ENCODE assay signal across 17 cellular contexts in genomic region chr10:9602930-9603459, GRCh38.
DNase-seq lines count a peak whose midpoint lies in the region; ATAC-seq, FAIRE-seq and TF ChIP-seq lines count a peak whose summit lies in the region.
"Had no signal": no experiment of that assay in that cellular context is flagged by ENCODE, and none has a peak within 500 bp of the region (broad histone marks: within the 10 kb centered on the region; RNA-seq: fewer than 3 reads in every experiment).

No MANE protein-coding gene starts in this region.

- SMC1A ChIA-PET in GM12878 (lab: Charles Lee; ENCODE audit: uncharacterized antibody, unreplicated experiment), result no interaction called here

- H2AFZ ChIP-seq in GM12878 (ENCODE audit: control insufficient read depth, low read depth, low read length) (peak overlapping the region; percentile 17; the same call in 1 of the 2 replicates), mesenchymal stem cell (ENCODE audit: low read depth, low read length) (no peak overlapping the region)

- no peak overlapping the region for H2BK120ac ChIP-seq in mesenchymal stem cell (ENCODE audit: low read depth, low read length)

- no peak overlapping the region for H3K4ac ChIP-seq in mesenchymal stem cell (ENCODE audit: low read depth in 1 of 2, low read length in 2 of 2)

- no peak overlapping the region for H2BK15ac ChIP-seq in mesenchymal stem cell (ENCODE audit: low read depth, poor library complexity, severe bottlenecking)

- H4K20me1 ChIP-seq in GM12878 (ENCODE audit: control insufficient read depth, insufficient read depth), result no peaks in the 10 kb centered on the region
- H4K20me1 ChIP-seq: BLaER1 had no signal

- intact Hi-C loops in GM12878 (cut with micrococcal nuclease; ENCODE audit: unreplicated experiment), result no loop called here

- H3K4me3 ChIP-seq in GM12878 (no peak overlapping the region), mesenchymal stem cell (ENCODE audit: insufficient read depth in 1 of 2, low read depth in 1 of 2, low read length in 2 of 2) (no peak overlapping the region)
- H3K4me3 ChIP-seq: BLaER1 had no signal

- H3K23ac ChIP-seq in mesenchymal stem cell (ENCODE audit: low read length in 2 of 2), result no peak overlapping the region

- ATAC-seq in GM12878 (no peak), GM18498 (IDR thresholded peaks at IDR 0.05; ENCODE audit: unreplicated experiment) (no peak)

- no peak for TF ChIP-seq CTCF in GM12878 (IDR thresholded peaks at IDR 0.05 in 2 of 3, conservative IDR thresholded peaks at IDR 0.05 in 1 of 3; ENCODE audit: control insufficient read depth in 2 of 3, extremely low read depth in 1 of 3, insufficient read depth in 1 of 3, low read depth in 3 of 3, low read length in 3 of 3)

- H4K8ac ChIP-seq in mesenchymal stem cell (ENCODE audit: low read length), result no peak overlapping the region

- TF ChIP-seq POLR2A in GM12878 (IDR thresholded peaks at IDR 0.05; ENCODE audit: low read depth, low read length), result no peak

- no peak overlapping the region for H3K14ac ChIP-seq in mesenchymal stem cell (ENCODE audit: low read length in 2 of 2)

- H3K4me1 ChIP-seq in GM12878 (ENCODE audit: control insufficient read depth, insufficient read depth, low read length) (no peaks in the 10 kb centered on the region), mesenchymal stem cell (ENCODE audit: control insufficient read depth, insufficient read depth, low read depth, low read length) (no peaks in the 10 kb centered on the region)
- H3K4me1 ChIP-seq: BLaER1 had no signal

- H3K79me1 ChIP-seq in mesenchymal stem cell (replicated peaks; ENCODE audit: low read length, poor library complexity, severe bottlenecking), result no peaks in the 10 kb centered on the region

- in situ Hi-C loops in GM12878 (cut with MboI), result loop anchor here (25.0 kb wide), 1 partner anchor 1659 kb away; no protein-coding TSS in a partner anchor

- H2BK5ac ChIP-seq in mesenchymal stem cell (ENCODE audit: low read depth, low read length, poor library complexity, severe bottlenecking), result no peak overlapping the region

- RAD21 ChIA-PET in GM12878 (lab: Charles Lee; ENCODE audit: unreplicated experiment), result no interaction called here

- H3K27ac ChIP-seq in GM12878 (ENCODE audit: control insufficient read depth, insufficient read depth) (no peak overlapping the region), mesenchymal stem cell (ENCODE audit: low read length, poor library complexity, severe bottlenecking) (no peak overlapping the region)
- H3K27ac ChIP-seq: 22Rv1, BLaER1 had no signal

- no peak overlapping the region for H3K4me2 ChIP-seq in GM12878 (ENCODE audit: control insufficient read depth, insufficient read depth)
- no peak overlapping the region for H3K4me2 ChIP-seq in mesenchymal stem cell (ENCODE audit: low read length, poor library complexity, severe bottlenecking)
- H3K4me2 ChIP-seq: BLaER1 had no signal

- POLR2A ChIA-PET in GM12878 (lab: Charles Lee), result no interaction called here

- H3K27me3 ChIP-seq in GM12878 (replicated peaks in 1 of 2; ENCODE audit: control insufficient read depth in 2 of 2, insufficient read depth in 2 of 2, low read length in 1 of 2) (no peaks in the 10 kb centered on the region), mesenchymal stem cell (ENCODE audit: control insufficient read depth in 1 of 2, insufficient read depth in 1 of 2, low read length in 2 of 2) (no peaks in the 10 kb centered on the region)
- H3K27me3 ChIP-seq: BLaER1 had no signal

- H3K36me3 ChIP-seq in GM12878 (ENCODE audit: control insufficient read depth in 2 of 2, insufficient read depth in 2 of 2, low read length in 1 of 2) (no peaks in the 10 kb centered on the region), mesenchymal stem cell (ENCODE audit: control insufficient read depth in 1 of 2, insufficient read depth in 2 of 2, low read depth in 1 of 2, low read length in 2 of 2) (no peaks in the 10 kb centered on the region)
- H3K36me3 ChIP-seq: BLaER1 had no signal

- H3K79me2 ChIP-seq in GM12878 (ENCODE audit: control insufficient read depth, insufficient read depth, low read length), result no peaks in the 10 kb centered on the region

- H3K9ac ChIP-seq in GM12878 (ENCODE audit: control insufficient read depth, insufficient read depth, low read length), result no peak overlapping the region
- no peak overlapping the region for H3K9ac ChIP-seq in mesenchymal stem cell (ENCODE audit: low read length)
- H3K9ac ChIP-seq: BLaER1 had no signal

- TF ChIP-seq RAD21 in GM12878 (IDR thresholded peaks at IDR 0.05; ENCODE audit: insufficient read depth, low read depth, low read length), result no peak

- DNase-seq in DMS53 (lab: John Stamatoyannopoulos, UW) (peak; percentile 39), DMS53 treated with DMSO at 0.1 percent for 48 hours (lab: John Stamatoyannopoulos, UW; ENCODE audit: unreplicated experiment) (no peak), NOMO-1 (lab: John Stamatoyannopoulos, UW; ENCODE audit: unreplicated experiment in 2 of 2) (peak; percentile 41 to 44), GM12878 (ENCODE audit: low read depth, low spot score) (no peak), mesenchymal stem cell (no peak), DMS114 treated with DMSO at 0.1 percent for 48 hours (lab: John Stamatoyannopoulos, UW; ENCODE audit: unreplicated experiment) (no peak)
- DNase-seq: AML-193, DMS79 treated with DMSO at 0.1 percent for 48 hours, EL, HCEC 1CT, HFFc6 had no signal

- H3K18ac ChIP-seq in mesenchymal stem cell (ENCODE audit: low read depth in 1 of 2, low read length in 2 of 2), result peak overlapping the region in 1 of 2 experiments; percentile 49

- no peak overlapping the region for H2BK12ac ChIP-seq in mesenchymal stem cell (ENCODE audit: low read length in 2 of 2)

- H4K91ac ChIP-seq in mesenchymal stem cell (ENCODE audit: low read length), result no peak overlapping the region

- no TSS peak for BruUV-seq in GM12878 (replicated peaks; lab: Mats Ljungman, UMichigan)

- TF ChIP-seq EP300 in GM12878 (IDR thresholded peaks at IDR 0.05; ENCODE audit: borderline replicate concordance in 1 of 2, control insufficient read depth in 1 of 2, low read depth in 2 of 2, low read length in 2 of 2), result no peak

- CTCF ChIA-PET in GM12878 (lab: Yijun Ruan, JAX), result interaction anchor here (0.6 kb wide), 1 partner anchor 1644 kb away, joined by 4 read pairs; no protein-coding TSS in a partner anchor

- FAIRE-seq in GM12878 (lab: Jason Lieb, UNC), result no peak
- FAIRE-seq: G401.6, GM12892, H1 had no signal

- H3K9me3 ChIP-seq in GM12878 (replicated peaks; ENCODE audit: control insufficient read depth, insufficient read depth, low read length) (no peaks in the 10 kb centered on the region; the same call in 2 of the 3 replicates), mesenchymal stem cell (ENCODE audit: control insufficient read depth, low read length) (no peaks in the 10 kb centered on the region)
- H3K9me3 ChIP-seq: BLaER1 had no signal

- WGBS in GM12878 (ENCODE audit: insufficient coverage, insufficient replicate concordance, low lambda C conversion rate, missing lambda C conversion rate), result 28% methylated on average over 12 of the region's 12 CpGs
- WGBS in mesenchymal stem cell, result 89% methylated on average over 11 of the region's 12 CpGs

- H2AK5ac ChIP-seq in mesenchymal stem cell (ENCODE audit: low read length, severe bottlenecking), result no peak overlapping the region

TF ChIP-seq in GM12878, 131 proteins besides CTCF, POLR2A, EP300 and RAD21:
- TF ChIP-seq TBL1XR1 (IDR thresholded peaks at IDR 0.05; ENCODE audit: low read depth, low read length) (no peak), NFXL1 (IDR thresholded peaks at IDR 0.05; ENCODE audit: borderline replicate concordance) (no peak), SUPT20H (IDR thresholded peaks at IDR 0.05; ENCODE audit: borderline replicate concordance, control insufficient read depth, low read depth, low read length) (no peak), CREB1 (IDR thresholded peaks at IDR 0.05; ENCODE audit: low read depth) (no peak), CREM (IDR thresholded peaks at IDR 0.05; ENCODE audit: low read depth) (no peak), ZBTB4 (CRISPR knock-in tag; IDR thresholded peaks at IDR 0.05) (no peak), YBX1 (IDR thresholded peaks at IDR 0.05) (no peak), JUNB (IDR thresholded peaks at IDR 0.05) (no peak), RELA (IDR thresholded peaks at IDR 0.05; ENCODE audit: borderline replicate concordance, partially characterized antibody) (no peak), NFIC (IDR thresholded peaks at IDR 0.05; ENCODE audit: low read depth, low read length) (no peak), WRNIP1 (IDR thresholded peaks at IDR 0.05; ENCODE audit: borderline replicate concordance, low read depth, low read length) (no peak), CHD4 (IDR thresholded peaks at IDR 0.05) (no peak)

Comparison
In these comparisons a context has a peak if more than half of its experiments do, and no peak if none do; other contexts are left out.
1. DNase-seq: peak in DMS53 (single experiment) and NOMO-1 (2 of 2); none in DMS53 treated with DMSO at 0.1 percent for 48 hours (single experiment), GM12878 (single experiment), mesenchymal stem cell (single experiment) and DMS114 treated with DMSO at 0.1 percent for 48 hours (single experiment).